In the genomic region with DNA sequence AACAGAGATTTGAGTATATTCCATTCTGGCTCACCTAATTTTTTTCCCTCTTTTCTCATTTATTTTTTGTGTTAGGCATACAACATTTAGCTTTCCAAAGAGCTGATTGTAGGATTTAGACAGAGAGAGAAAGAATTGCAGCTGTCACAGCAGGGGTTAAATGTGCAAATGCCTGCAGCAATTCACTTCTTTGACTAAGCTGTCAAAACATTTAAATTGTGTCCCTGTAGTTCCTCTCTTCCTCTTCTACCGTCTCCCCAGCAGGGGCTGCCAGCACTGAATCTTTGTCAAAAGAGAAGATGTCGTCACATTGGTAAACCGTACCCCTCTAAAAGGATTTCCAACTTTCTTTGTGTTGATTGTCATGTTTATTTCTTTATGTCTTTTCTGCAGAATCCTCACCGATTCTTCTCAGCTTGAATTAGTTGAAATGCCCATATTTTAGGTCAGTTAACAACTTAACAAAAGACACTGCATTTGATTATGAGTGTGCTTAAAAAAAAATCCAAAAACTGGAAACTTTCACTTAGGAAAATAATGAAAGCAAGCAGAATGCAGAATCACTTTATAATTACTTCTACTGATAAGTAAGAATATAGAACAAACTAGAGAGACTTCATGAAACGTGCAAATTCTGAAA, we compare ENCODE assay signal across 10 cellular contexts.
DNase-seq lines count a peak whose midpoint lies in the region; ATAC-seq, FAIRE-seq and TF ChIP-seq lines count a peak whose summit lies in the region.
"Had no signal": no experiment of that assay in that cellular context is flagged by ENCODE, and none has a peak within 500 bp of the region (broad histone marks: within the 10 kb centered on the region; RNA-seq: fewer than 3 reads in every experiment).

No MANE protein-coding gene starts in this region.

- no peaks in the 10 kb centered on the region for H3K9me3 ChIP-seq in MG63

- no peak overlapping the region for H3K4me3 ChIP-seq in BJ (ENCODE audit: low read depth, low read length)
- no peak overlapping the region for H3K4me3 ChIP-seq in MG63

- DNase-seq in BJ (ENCODE audit: low read depth) (no peak), MG63 (peak; percentile 2), WTC11 (ENCODE audit: low spot score) (peak; percentile 72), islet precursor cell (peak; percentile 75), GM12892 (ENCODE audit: insufficient read length) (no peak)
- no peak for DNase-seq in stimulated activated naive CD4-positive, alpha-beta T cell treated with Interleukin-2 at 50 U/mL for 16 hours (lab: John Stamatoyannopoulos, UW)
- DNase-seq: activated CD8-positive, alpha-beta memory T cell treated with anti-CD3 and anti-CD28 coated beads for 24 hours; NCI-H1694 had no signal

- no peaks in the 10 kb centered on the region for H3K27me3 Mint-ChIP-seq in WTC11 (ENCODE audit: low read depth)

- TF ChIP-seq CTCF in BJ (IDR thresholded peaks at IDR 0.05; ENCODE audit: insufficient read depth, low read depth, low read length) (0 out of 2 replicates have a peak, but pooled peaks have one; percentile 18), WTC11 (IDR thresholded peaks at IDR 0.05) (no peak)

- H3K4me3 Mint-ChIP-seq in WTC11 = peak overlapping the region; percentile 37

- no peak for FAIRE-seq in GM12892 (lab: Jason Lieb, UNC)

- ATAC-seq in WTC11 (peak; percentile 92), GM21447 (IDR thresholded peaks at IDR 0.05; ENCODE audit: unreplicated experiment) (no peak), HG02885 (IDR thresholded peaks at IDR 0.05; ENCODE audit: poor library complexity, unreplicated experiment) (no peak)

- no peaks in the 10 kb centered on the region for H3K36me3 ChIP-seq in BJ (ENCODE audit: control insufficient read depth, insufficient read depth, low read length)
- H3K36me3 ChIP-seq in MG63 = no peaks in the 10 kb centered on the region

- peaks cover 20% of the 10 kb centered on the region for H3K36me3 Mint-ChIP-seq in WTC11

- CTCF ChIA-PET in BJ (lab: Yijun Ruan, JAX) (interaction anchor here (0.6 to 2.5 kb wide), 3 partner anchors 12 to 98 kb away, joined by 3 to 19 read pairs (median 6); no protein-coding TSS in a partner anchor), WTC11 (lab: Charles Lee) (interaction anchor here (1.1 to 3.1 kb wide), 6 partner anchors 9 to 686 kb away, joined by 3 to 27 read pairs (median 4); no protein-coding TSS in a partner anchor)

- H3K9me3 Mint-ChIP-seq in WTC11 = peaks cover 19% of the 10 kb centered on the region

- POLR2A ChIA-PET in BJ (lab: Charles Lee) = no interaction called here
- POLR2A ChIA-PET in WTC11 (lab: Charles Lee) = interaction anchor here (1.3 kb wide), 1 partner anchor 8 kb away, joined by 3 read pairs; no protein-coding TSS in a partner anchor

- peaks cover 35% of the 10 kb centered on the region for H3K4me1 Mint-ChIP-seq in WTC11

- no peak for TF ChIP-seq POLR2A in GM12892 (IDR thresholded peaks at IDR 0.05; ENCODE audit: low read depth, low read length)

- H3K27me3 ChIP-seq in BJ (ENCODE audit: control insufficient read depth, insufficient read depth, low read length) (no peaks in the 10 kb centered on the region), MG63 (no peaks in the 10 kb centered on the region)

- peak overlapping the region; percentile 98 for H3K27ac Mint-ChIP-seq in WTC11

TF ChIP-seq in WTC11, 78 proteins besides CTCF, POLR2A, EP300 and RAD21 (continues in another document):
- TF ChIP-seq, protein P1, sequence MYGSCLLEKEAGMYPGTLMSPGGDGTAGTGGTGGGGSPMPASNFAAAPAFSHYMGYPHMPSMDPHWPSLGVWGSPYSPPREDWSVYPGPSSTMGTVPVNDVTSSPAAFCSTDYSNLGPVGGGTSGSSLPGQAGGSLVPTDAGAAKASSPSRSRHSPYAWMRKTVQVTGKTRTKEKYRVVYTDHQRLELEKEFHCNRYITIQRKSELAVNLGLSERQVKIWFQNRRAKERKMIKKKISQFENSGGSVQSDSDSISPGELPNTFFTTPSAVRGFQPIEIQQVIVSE (CRISPR knock-in tag; IDR thresholded peaks at IDR 0.05; ENCODE audit: borderline replicate concordance) = no peak
- TF ChIP-seq, protein P2, sequence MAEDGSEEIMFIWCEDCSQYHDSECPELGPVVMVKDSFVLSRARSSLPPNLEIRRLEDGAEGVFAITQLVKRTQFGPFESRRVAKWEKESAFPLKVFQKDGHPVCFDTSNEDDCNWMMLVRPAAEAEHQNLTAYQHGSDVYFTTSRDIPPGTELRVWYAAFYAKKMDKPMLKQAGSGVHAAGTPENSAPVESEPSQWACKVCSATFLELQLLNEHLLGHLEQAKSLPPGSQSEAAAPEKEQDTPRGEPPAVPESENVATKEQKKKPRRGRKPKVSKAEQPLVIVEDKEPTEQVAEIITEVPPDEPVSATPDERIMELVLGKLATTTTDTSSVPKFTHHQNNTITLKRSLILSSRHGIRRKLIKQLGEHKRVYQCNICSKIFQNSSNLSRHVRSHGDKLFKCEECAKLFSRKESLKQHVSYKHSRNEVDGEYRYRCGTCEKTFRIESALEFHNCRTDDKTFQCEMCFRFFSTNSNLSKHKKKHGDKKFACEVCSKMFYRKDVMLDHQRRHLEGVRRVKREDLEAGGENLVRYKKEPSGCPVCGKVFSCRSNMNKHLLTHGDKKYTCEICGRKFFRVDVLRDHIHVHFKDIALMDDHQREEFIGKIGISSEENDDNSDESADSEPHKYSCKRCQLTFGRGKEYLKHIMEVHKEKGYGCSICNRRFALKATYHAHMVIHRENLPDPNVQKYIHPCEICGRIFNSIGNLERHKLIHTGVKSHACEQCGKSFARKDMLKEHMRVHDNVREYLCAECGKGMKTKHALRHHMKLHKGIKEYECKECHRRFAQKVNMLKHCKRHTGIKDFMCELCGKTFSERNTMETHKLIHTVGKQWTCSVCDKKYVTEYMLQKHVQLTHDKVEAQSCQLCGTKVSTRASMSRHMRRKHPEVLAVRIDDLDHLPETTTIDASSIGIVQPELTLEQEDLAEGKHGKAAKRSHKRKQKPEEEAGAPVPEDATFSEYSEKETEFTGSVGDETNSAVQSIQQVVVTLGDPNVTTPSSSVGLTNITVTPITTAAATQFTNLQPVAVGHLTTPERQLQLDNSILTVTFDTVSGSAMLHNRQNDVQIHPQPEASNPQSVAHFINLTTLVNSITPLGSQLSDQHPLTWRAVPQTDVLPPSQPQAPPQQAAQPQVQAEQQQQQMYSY (CRISPR knock-in tag; IDR thresholded peaks at IDR 0.05) = no peak
- TF ChIP-seq, protein P3, sequence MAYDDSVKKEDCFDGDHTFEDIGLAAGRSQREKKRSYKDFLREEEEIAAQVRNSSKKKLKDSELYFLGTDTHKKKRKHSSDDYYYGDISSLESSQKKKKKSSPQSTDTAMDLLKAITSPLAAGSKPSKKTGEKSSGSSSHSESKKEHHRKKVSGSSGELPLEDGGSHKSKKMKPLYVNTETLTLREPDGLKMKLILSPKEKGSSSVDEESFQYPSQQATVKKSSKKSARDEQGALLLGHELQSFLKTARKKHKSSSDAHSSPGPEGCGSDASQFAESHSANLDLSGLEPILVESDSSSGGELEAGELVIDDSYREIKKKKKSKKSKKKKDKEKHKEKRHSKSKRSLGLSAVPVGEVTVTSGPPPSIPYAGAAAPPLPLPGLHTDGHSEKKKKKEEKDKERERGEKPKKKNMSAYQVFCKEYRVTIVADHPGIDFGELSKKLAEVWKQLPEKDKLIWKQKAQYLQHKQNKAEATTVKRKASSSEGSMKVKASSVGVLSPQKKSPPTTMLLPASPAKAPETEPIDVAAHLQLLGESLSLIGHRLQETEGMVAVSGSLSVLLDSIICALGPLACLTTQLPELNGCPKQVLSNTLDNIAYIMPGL (CRISPR knock-in tag; IDR thresholded peaks at IDR 0.05) = no peak
- TF ChIP-seq, protein P4, sequence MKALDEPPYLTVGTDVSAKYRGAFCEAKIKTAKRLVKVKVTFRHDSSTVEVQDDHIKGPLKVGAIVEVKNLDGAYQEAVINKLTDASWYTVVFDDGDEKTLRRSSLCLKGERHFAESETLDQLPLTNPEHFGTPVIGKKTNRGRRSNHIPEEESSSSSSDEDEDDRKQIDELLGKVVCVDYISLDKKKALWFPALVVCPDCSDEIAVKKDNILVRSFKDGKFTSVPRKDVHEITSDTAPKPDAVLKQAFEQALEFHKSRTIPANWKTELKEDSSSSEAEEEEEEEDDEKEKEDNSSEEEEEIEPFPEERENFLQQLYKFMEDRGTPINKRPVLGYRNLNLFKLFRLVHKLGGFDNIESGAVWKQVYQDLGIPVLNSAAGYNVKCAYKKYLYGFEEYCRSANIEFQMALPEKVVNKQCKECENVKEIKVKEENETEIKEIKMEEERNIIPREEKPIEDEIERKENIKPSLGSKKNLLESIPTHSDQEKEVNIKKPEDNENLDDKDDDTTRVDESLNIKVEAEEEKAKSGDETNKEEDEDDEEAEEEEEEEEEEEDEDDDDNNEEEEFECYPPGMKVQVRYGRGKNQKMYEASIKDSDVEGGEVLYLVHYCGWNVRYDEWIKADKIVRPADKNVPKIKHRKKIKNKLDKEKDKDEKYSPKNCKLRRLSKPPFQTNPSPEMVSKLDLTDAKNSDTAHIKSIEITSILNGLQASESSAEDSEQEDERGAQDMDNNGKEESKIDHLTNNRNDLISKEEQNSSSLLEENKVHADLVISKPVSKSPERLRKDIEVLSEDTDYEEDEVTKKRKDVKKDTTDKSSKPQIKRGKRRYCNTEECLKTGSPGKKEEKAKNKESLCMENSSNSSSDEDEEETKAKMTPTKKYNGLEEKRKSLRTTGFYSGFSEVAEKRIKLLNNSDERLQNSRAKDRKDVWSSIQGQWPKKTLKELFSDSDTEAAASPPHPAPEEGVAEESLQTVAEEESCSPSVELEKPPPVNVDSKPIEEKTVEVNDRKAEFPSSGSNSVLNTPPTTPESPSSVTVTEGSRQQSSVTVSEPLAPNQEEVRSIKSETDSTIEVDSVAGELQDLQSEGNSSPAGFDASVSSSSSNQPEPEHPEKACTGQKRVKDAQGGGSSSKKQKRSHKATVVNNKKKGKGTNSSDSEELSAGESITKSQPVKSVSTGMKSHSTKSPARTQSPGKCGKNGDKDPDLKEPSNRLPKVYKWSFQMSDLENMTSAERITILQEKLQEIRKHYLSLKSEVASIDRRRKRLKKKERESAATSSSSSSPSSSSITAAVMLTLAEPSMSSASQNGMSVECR (CRISPR knock-in tag; IDR thresholded peaks at IDR 0.05; ENCODE audit: borderline replicate concordance) = no peak
- TF ChIP-seq, protein P5, sequence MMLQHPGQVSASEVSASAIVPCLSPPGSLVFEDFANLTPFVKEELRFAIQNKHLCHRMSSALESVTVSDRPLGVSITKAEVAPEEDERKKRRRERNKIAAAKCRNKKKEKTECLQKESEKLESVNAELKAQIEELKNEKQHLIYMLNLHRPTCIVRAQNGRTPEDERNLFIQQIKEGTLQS (CRISPR knock-in tag; conservative IDR thresholded peaks at IDR 0.05) = no peak
- no peak for TF ChIP-seq RORB (CRISPR knock-in tag; IDR thresholded peaks at IDR 0.05)

Comparison
In these comparisons a context has a peak if more than half of its experiments do, and no peak if none do; other contexts are left out.
1. DNase-seq: peak in MG63 (single experiment), WTC11 (single experiment) and islet precursor cell (single experiment); none in BJ (single experiment), GM12892 (single experiment) and stimulated activated naive CD4-positive, alpha-beta T cell treated with Interleukin-2 at 50 U/mL for 16 hours (single experiment).